ENCODE assay signal across 9 cellular contexts in the genomic region with DNA sequence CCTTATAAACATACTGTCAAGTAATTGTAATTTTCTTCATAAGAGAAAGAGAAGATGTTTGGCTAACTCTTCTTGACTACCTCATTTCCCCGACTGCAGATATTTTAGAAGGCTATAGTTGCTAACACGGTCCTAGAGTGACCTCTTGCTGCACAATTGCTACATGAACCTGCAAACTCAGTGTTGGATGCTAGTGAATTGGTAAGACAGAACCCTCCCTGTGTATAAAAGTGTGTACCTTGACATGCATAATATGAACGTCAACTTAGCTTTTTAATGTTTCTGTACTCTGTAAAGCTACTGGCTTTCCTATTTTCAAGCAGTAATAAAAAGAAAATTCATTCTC. TPM values are rescaled to one million over a fixed set of nuclear protein-coding genes. Genes with fewer than 3 reads are reported as not detected.
DNase-seq lines count a peak whose midpoint lies in the region; TF ChIP-seq lines count a peak whose summit lies in the region.
"Had no signal": no experiment of that assay in that cellular context is flagged by ENCODE, and none has a peak within 500 bp of the region (broad histone marks: within the 10 kb centered on the region; RNA-seq: fewer than 3 reads in every experiment).

No MANE protein-coding gene starts in this region.

- peak overlapping the region in 1 of 5 experiments; percentile 33 for H3K27ac Mint-ChIP-seq in brain

- no peaks in the 10 kb centered on the region for H3K36me3 Mint-ChIP-seq in brain

- H3K27me3 Mint-ChIP-seq in brain: peaks cover 3% of the 10 kb centered on the region

- H3K4me3 Mint-ChIP-seq in brain: no peak overlapping the region

- no peaks in the 10 kb centered on the region for H3K27me3 ChIP-seq in colonic mucosa

- no peaks in the 10 kb centered on the region for H3K36me3 ChIP-seq in colonic mucosa

- intact Hi-C loops in colonic mucosa (cut with DNase I): loop anchor here (10.0 kb wide), 2 partner anchors 154 to 304 kb away; no protein-coding TSS in a partner anchor

- DNase-seq in NCI-H1417 (lab: John Stamatoyannopoulos, UW) (peak in 2 of 3 experiments; percentile 6 to 68), NCI-H1417 treated with DMSO at 0.1 percent for 48 hours (lab: John Stamatoyannopoulos, UW) (no peak), NCI-H146 (lab: John Stamatoyannopoulos, UW) (peak; percentile 63), renal cortical epithelial cell (ENCODE audit: low read depth) (peak; percentile 26), NCI-H524 treated with DMSO at 0.1 percent for 48 hours (lab: John Stamatoyannopoulos, UW) (no peak), ecto neural progenitor cell (ENCODE audit: low spot score) (no peak), colonic mucosa (no peak)

- no peak overlapping the region for H3K27ac ChIP-seq in colonic mucosa
- H3K27ac ChIP-seq: epithelial cell of prostate had no signal

- peaks cover 0 to under 1% (median 0%) of the 10 kb centered on the region in 5 experiments for H3K9me3 Mint-ChIP-seq in brain

- no peak overlapping the region for H3K9ac ChIP-seq in colonic mucosa (ENCODE audit: low read depth in 2 of 2, low read length in 2 of 2)

- TF ChIP-seq CTCF in brain (conservative IDR thresholded peaks at IDR 0.05) (peak; percentile 2 to 24), colonic mucosa (IDR thresholded peaks at IDR 0.05) (no peak)

- H3K9me3 ChIP-seq in colonic mucosa: no peaks in the 10 kb centered on the region

- no peaks in the 10 kb centered on the region for H3K4me1 ChIP-seq in colonic mucosa

- peaks cover 14% of the 10 kb centered on the region for H3K4me1 Mint-ChIP-seq in brain

- no peak overlapping the region for H3K4me3 ChIP-seq in colonic mucosa

RNA-seq across cellular contexts. Expression of gene CER1, which starts 46.7 kb away (rescaled TPM):
- 4.1 TPM for polyA plus RNA-seq in brain (ENCODE audit: insufficient read depth, low read depth, low replicate concordance)
- not detected in 2 replicates for total RNA-seq in renal cortical epithelial cell
- total RNA-seq in colonic mucosa: not detected

Comparison
In these comparisons a context has a peak if more than half of its experiments do, and no peak if none do; other contexts are left out.
1. DNase-seq: peak in NCI-H1417 (2 of 3), NCI-H146 (single experiment) and renal cortical epithelial cell (single experiment); none in NCI-H1417 treated with DMSO at 0.1 percent for 48 hours (single experiment), NCI-H524 treated with DMSO at 0.1 percent for 48 hours (single experiment), ecto neural progenitor cell (single experiment) and colonic mucosa (single experiment).